8 cellular contexts compared by ENCODE assay signal in genomic region chr11:102430158-102430836, GRCh38. TPM values are rescaled to one million over a fixed set of nuclear protein-coding genes. Genes with fewer than 3 reads are reported as not detected.
A peak's percentile ranks its signal among the peaks of the same experiment; 100 is the strongest.
DNase-seq lines count a peak whose midpoint lies in the region; ATAC-seq and TF ChIP-seq lines count a peak whose summit lies in the region.

No MANE protein-coding gene starts in this region.

- TF ChIP-seq POLR2A in adrenal gland (IDR thresholded peaks at IDR 0.05) = no peak
- TF ChIP-seq POLR2A in suprapubic skin (IDR thresholded peaks at IDR 0.05) = no peak
- TF ChIP-seq POLR2A in ovary (IDR thresholded peaks at IDR 0.05) = no peak

- 62 to 70% (median 66%) methylated on average over 3 of the region's 3 CpGs for WGBS in adrenal gland, 4 donors
- WGBS in suprapubic skin = 55% methylated on average over 3 of the region's 3 CpGs
- 66 to 68% (median 68%) methylated on average over 3 of the region's 3 CpGs for WGBS in ovary, 3 donors

- no peaks in the 10 kb centered on the region for H3K27me3 ChIP-seq in adrenal gland
- no peaks in the 10 kb centered on the region for H3K27me3 ChIP-seq in suprapubic skin
- no peaks in the 10 kb centered on the region for H3K27me3 ChIP-seq in ovary

- TF ChIP-seq EP300 in suprapubic skin (IDR thresholded peaks at IDR 0.05) (no peak), ovary (IDR thresholded peaks at IDR 0.05) (no peak)

- H3K27ac ChIP-seq in adrenal gland (no peak overlapping the region), suprapubic skin (no peak overlapping the region), ovary (no peak overlapping the region)

- TF ChIP-seq CTCF in adrenal gland (IDR thresholded peaks at IDR 0.05) (no peak), suprapubic skin (IDR thresholded peaks at IDR 0.05) (no peak), ovary (IDR thresholded peaks at IDR 0.05) (no peak)

- intact Hi-C loops in adrenal gland (cut with DNase I) (no loop called here), ovary (cut with DNase I) (loop anchor here in 1 of 4 donors (10.0 kb wide), 1 partner anchor 1195 kb away; no protein-coding TSS in a partner anchor)

- ATAC-seq in HG02623 (IDR thresholded peaks at IDR 0.05; ENCODE audit: unreplicated experiment) (peak; percentile 91), left lobe of liver (peak; percentile 48)

- peak; percentile 55 for DNase-seq in activated CD4-positive, alpha-beta T cell treated with anti-CD3 and anti-CD28 coated beads for 48 hours
- no peak for DNase-seq in activated CD4-positive, alpha-beta T cell treated with anti-CD3 and anti-CD28 coated beads, Interleukin-2, amount 50 U/mL, for 4 hours
- DNase-seq in NCI-H69 (lab: John Stamatoyannopoulos, UW) = peak; percentile 51
- DNase-seq in left lobe of liver (ENCODE audit: low spot score) = no peak
- no peak for DNase-seq in adrenal gland
- DNase-seq in suprapubic skin (ENCODE audit: low spot score in 2 of 2) = no peak
- no peak for DNase-seq in ovary

- H3K4me3 ChIP-seq in adrenal gland = no peak overlapping the region
- H3K4me3 ChIP-seq in suprapubic skin = no peak overlapping the region
- no peak overlapping the region for H3K4me3 ChIP-seq in ovary

- H3K9me3 ChIP-seq in adrenal gland (replicated peaks in 1 of 3) (no peaks in the 10 kb centered on the region), suprapubic skin (no peaks in the 10 kb centered on the region), ovary (no peaks in the 10 kb centered on the region)

- H3K36me3 ChIP-seq in adrenal gland (replicated peaks in 1 of 2) = no peaks in the 10 kb centered on the region
- H3K36me3 ChIP-seq in suprapubic skin = peaks cover 4% of the 10 kb centered on the region
- no peaks in the 10 kb centered on the region for H3K36me3 ChIP-seq in ovary

- peaks cover 0 to 12% of the 10 kb centered on the region in 2 donors for H3K4me1 ChIP-seq in adrenal gland (replicated peaks in 1 of 2)
- H3K4me1 ChIP-seq in suprapubic skin = peaks cover 6% of the 10 kb centered on the region
- H3K4me1 ChIP-seq in ovary (ENCODE audit: insufficient read depth) = peaks cover 4% of the 10 kb centered on the region

RNA-seq across cellular contexts. Expression of gene TMEM123, which starts 22.3 kb away (rescaled TPM):
- total RNA-seq in left lobe of liver = 156 TPM
- total RNA-seq in adrenal gland = 100 to 1,000 TPM in 6 of 8 donors, 10 to 100 TPM in 2; 82.0 to 169 (median 117) TPM
- polyA plus RNA-seq in adrenal gland = 100 to 1,000 TPM in 1 of 3 donors, 10 to 100 TPM in 2; 19.2 to 284 (median 23.7) TPM
- 100 to 1,000 TPM; 161 to 212 (median 197) TPM for total RNA-seq in suprapubic skin
- 100 to 1,000 TPM in 6 of 7 donors, 10 to 100 TPM in 1; 83.3 to 131 (median 124) TPM for total RNA-seq in ovary
- polyA plus RNA-seq in ovary = 100 to 1,000 TPM in 1 of 2 donors, 10 to 100 TPM in 1; 69.4 to 165 TPM

Comparison
In these comparisons a context has a peak if more than half of its experiments do, and no peak if none do; other contexts are left out.
1. DNase-seq: peak in activated CD4-positive, alpha-beta T cell treated with anti-CD3 and anti-CD28 coated beads for 48 hours (single experiment) and NCI-H69 (single experiment); none in activated CD4-positive, alpha-beta T cell treated with anti-CD3 and anti-CD28 coated beads, Interleukin-2, amount 50 U/mL, for 4 hours (0 of 2), left lobe of liver (single experiment), adrenal gland (0 of 7), suprapubic skin (0 of 2) and ovary (0 of 5).